ENCODE assay signal across 1 cellular context in the genomic region with DNA sequence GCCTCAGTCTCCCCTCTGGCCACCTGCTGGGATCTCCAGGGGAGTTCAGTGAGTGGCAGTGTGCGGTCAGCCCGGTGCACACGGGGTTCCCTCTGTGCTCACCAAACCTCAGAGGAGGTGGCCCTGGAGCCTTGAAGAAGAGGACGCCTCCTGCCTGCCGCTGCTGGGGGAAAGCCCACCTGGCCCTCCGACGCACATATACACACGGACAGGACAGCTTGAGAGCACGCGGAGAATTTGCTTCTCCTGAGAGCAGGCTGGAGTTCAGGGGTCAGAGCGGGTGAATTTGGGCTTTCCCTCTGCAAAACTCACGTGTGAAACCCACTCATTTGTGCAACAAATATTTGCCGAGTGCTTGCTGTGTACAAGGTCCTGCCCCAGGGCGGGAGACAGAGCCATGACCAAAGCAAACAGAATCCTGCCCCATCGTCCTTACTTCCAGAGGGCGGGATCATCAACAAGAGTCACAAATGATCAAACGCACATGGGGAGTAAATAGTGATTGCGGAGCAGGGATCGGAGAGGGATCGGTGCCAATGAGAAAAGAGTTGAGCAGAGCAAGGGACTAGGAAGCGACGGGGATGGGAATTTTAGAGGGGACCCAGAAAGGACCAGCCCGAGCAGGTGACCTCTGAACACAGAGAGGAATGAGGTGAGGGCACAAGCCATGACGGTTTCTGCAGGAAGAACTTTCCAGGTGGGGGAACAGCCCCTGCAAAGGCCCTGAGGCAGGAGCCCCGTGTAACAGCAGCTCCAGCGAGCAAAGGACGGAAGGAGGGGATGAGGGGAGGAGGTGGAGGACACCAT.
TF ChIP-seq lines count a peak whose summit lies in the region.

No MANE protein-coding gene starts in this region.

TF ChIP-seq in HepG2, 621 proteins besides CTCF, POLR2A, EP300 and RAD21 (continued from another document and continues in another):
- TF ChIP-seq, protein P1, sequence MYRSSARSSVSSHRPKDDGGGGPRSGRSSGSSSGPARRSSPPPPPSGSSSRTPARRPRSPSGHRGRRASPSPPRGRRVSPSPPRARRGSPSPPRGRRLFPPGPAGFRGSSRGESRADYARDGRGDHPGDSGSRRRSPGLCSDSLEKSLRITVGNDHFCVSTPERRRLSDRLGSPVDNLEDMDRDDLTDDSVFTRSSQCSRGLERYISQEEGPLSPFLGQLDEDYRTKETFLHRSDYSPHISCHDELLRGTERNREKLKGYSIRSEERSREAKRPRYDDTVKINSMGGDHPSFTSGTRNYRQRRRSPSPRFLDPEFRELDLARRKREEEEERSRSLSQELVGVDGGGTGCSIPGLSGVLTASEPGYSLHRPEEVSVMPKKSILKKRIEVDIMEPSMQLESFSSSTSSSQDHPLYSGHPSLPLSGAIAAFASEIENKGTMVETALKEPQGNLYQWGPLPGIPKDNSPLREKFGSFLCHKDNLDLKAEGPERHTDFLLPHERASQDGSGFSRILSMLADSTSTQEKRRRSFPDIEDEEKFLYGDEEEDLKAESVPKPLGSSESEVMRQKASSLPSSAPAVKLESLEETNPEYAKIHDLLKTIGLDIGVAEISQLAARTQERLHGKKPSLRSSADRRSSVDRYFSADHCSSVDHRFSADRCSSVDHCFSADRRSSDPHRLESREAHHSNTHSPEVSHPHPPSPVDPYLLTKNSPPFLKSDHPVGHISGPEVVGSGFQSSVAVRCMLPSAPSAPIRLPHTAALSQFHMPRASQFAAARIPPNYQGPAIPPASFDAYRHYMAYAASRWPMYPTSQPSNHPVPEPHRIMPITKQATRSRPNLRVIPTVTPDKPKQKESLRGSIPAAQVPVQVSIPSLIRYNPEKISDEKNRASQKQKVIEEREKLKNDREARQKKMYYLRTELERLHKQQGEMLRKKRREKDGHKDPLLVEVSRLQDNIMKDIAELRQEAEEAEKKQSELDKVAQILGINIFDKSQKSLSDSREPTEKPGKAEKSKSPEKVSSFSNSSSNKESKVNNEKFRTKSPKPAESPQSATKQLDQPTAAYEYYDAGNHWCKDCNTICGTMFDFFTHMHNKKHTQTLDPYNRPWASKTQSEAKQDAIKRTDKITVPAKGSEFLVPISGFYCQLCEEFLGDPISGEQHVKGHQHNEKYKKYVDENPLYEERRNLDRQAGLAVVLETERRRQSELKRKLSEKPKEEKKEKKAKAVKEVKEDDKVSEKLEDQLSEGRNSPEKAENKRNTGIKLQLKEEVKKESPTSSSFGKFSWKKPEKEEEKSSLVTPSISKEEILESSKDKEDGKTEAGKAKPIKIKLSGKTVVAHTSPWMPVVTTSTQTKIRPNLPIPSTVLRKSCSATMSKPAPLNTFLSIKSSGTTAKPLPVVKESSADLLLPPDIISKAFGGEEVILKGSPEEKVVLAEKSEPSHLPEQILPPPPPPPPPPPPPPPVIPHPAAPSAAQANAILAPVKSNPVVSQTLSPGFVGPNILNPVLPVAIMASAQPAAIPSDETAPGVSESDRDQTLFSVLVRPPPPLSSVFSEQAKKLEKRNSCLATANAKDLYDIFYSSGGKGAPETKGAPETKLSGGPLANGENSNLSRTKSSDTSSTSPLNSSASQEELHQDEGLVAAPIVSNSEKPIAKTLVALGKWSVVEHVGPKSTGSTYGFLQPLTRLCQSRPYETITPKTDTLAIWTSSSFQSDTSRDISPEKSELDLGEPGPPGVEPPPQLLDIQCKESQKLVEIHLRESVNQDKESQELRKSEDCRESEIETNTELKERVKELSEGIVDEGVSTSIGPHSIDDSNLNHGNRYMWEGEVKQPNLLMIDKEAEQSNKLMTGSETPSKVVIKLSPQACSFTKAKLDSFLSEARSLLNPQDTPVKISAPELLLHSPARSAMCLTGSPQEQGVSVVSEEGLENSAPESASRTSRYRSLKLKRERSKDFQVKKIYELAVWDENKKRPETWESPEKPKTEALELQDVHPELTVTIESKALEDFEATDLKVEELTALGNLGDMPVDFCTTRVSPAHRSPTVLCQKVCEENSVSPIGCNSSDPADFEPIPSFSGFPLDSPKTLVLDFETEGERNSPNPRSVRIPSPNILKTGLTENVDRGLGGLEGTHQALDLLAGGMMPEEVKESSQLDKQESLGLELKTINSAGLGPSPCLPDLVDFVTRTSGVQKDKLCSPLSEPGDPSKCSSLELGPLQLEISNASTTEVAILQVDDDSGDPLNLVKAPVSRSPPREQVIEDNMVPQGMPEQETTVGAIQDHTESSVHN (CRISPR knock-in tag; IDR thresholded peaks at IDR 0.05) = 0 out of 2 replicates have a peak, but pooled peaks have one; percentile 71
- TF ChIP-seq, protein P2, sequence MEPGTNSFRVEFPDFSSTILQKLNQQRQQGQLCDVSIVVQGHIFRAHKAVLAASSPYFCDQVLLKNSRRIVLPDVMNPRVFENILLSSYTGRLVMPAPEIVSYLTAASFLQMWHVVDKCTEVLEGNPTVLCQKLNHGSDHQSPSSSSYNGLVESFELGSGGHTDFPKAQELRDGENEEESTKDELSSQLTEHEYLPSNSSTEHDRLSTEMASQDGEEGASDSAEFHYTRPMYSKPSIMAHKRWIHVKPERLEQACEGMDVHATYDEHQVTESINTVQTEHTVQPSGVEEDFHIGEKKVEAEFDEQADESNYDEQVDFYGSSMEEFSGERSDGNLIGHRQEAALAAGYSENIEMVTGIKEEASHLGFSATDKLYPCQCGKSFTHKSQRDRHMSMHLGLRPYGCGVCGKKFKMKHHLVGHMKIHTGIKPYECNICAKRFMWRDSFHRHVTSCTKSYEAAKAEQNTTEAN (CRISPR knock-in tag; conservative IDR thresholded peaks at IDR 0.05) = peak; percentile 97
- no peak for TF ChIP-seq MXD4 (CRISPR knock-in tag; IDR thresholded peaks at IDR 0.05)
- TF ChIP-seq, protein P3, sequence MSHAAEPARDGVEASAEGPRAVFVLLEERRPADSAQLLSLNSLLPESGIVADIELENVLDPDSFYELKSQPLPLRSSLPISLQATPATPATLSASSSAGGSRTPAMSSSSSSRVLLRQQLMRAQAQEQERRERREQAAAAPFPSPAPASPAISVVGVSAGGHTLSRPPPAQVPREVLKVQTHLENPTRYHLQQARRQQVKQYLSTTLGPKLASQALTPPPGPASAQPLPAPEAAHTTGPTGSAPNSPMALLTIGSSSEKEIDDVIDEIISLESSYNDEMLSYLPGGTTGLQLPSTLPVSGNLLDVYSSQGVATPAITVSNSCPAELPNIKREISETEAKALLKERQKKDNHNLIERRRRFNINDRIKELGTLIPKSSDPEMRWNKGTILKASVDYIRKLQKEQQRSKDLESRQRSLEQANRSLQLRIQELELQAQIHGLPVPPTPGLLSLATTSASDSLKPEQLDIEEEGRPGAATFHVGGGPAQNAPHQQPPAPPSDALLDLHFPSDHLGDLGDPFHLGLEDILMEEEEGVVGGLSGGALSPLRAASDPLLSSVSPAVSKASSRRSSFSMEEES (CRISPR knock-in tag; IDR thresholded peaks at IDR 0.05) = peak; percentile 78
- no peak for TF ChIP-seq ZNF83 (CRISPR knock-in tag; IDR thresholded peaks at IDR 0.05; ENCODE audit: borderline replicate concordance)
- TF ChIP-seq, protein P4, sequence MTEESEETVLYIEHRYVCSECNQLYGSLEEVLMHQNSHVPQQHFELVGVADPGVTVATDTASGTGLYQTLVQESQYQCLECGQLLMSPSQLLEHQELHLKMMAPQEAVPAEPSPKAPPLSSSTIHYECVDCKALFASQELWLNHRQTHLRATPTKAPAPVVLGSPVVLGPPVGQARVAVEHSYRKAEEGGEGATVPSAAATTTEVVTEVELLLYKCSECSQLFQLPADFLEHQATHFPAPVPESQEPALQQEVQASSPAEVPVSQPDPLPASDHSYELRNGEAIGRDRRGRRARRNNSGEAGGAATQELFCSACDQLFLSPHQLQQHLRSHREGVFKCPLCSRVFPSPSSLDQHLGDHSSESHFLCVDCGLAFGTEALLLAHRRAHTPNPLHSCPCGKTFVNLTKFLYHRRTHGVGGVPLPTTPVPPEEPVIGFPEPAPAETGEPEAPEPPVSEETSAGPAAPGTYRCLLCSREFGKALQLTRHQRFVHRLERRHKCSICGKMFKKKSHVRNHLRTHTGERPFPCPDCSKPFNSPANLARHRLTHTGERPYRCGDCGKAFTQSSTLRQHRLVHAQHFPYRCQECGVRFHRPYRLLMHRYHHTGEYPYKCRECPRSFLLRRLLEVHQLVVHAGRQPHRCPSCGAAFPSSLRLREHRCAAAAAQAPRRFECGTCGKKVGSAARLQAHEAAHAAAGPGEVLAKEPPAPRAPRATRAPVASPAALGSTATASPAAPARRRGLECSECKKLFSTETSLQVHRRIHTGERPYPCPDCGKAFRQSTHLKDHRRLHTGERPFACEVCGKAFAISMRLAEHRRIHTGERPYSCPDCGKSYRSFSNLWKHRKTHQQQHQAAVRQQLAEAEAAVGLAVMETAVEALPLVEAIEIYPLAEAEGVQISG (CRISPR knock-in tag; IDR thresholded peaks at IDR 0.05) = peak; percentile 62
- no peak for TF ChIP-seq CCAR2 (optimal IDR thresholded peaks at IDR 0.05; ENCODE audit: low read depth, low read length)
- TF ChIP-seq, protein P5, sequence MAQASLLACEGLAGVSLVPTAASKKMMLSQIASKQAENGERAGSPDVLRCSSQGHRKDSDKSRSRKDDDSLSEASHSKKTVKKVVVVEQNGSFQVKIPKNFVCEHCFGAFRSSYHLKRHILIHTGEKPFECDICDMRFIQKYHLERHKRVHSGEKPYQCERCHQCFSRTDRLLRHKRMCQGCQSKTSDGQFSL (CRISPR knock-in tag; IDR thresholded peaks at IDR 0.05) = no peak
- no peak for TF ChIP-seq NFE2 (CRISPR knock-in tag; IDR thresholded peaks at IDR 0.05)
- 0 out of 2 replicates have a peak, but pooled peaks have one; percentile 67 for TF ChIP-seq GLI4 (CRISPR knock-in tag; IDR thresholded peaks at IDR 0.05; ENCODE audit: borderline replicate concordance)
- TF ChIP-seq XBP1 (CRISPR knock-in tag; IDR thresholded peaks at IDR 0.05) = no peak
- TF ChIP-seq ARNT2 (CRISPR knock-in tag; IDR thresholded peaks at IDR 0.05; ENCODE audit: low read depth) = peak; percentile 84; the same call in 1 of the 2 replicates
- TF ChIP-seq ZNF34 (CRISPR knock-in tag; IDR thresholded peaks at IDR 0.05; ENCODE audit: borderline replicate concordance) = no peak
- TF ChIP-seq NFE2L2 (IDR thresholded peaks at IDR 0.05; ENCODE audit: low read length) = no peak
- TF ChIP-seq, protein P6, sequence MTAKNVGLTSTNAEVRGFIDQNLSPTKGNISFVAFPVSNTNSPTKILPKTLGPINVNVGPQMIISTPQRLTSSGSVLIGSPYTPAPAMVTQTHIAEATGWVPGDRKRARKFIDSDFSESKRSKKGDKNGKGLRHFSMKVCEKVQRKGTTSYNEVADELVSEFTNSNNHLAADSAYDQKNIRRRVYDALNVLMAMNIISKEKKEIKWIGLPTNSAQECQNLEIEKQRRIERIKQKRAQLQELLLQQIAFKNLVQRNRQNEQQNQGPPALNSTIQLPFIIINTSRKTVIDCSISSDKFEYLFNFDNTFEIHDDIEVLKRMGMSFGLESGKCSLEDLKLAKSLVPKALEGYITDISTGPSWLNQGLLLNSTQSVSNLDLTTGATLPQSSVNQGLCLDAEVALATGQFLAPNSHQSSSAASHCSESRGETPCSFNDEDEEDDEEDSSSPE (CRISPR knock-in tag; IDR thresholded peaks at IDR 0.05) = peak; percentile 92
- TF ChIP-seq, protein P7, sequence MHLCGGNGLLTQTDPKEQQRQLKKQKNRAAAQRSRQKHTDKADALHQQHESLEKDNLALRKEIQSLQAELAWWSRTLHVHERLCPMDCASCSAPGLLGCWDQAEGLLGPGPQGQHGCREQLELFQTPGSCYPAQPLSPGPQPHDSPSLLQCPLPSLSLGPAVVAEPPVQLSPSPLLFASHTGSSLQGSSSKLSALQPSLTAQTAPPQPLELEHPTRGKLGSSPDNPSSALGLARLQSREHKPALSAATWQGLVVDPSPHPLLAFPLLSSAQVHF (CRISPR knock-in tag; IDR thresholded peaks at IDR 0.05) = no peak
- no peak for TF ChIP-seq MAF1 (CRISPR knock-in tag; IDR thresholded peaks at IDR 0.05; ENCODE audit: borderline replicate concordance)
- TF ChIP-seq ZFP41 (CRISPR knock-in tag; IDR thresholded peaks at IDR 0.05; ENCODE audit: borderline replicate concordance) = no peak
- TF ChIP-seq, protein P8, sequence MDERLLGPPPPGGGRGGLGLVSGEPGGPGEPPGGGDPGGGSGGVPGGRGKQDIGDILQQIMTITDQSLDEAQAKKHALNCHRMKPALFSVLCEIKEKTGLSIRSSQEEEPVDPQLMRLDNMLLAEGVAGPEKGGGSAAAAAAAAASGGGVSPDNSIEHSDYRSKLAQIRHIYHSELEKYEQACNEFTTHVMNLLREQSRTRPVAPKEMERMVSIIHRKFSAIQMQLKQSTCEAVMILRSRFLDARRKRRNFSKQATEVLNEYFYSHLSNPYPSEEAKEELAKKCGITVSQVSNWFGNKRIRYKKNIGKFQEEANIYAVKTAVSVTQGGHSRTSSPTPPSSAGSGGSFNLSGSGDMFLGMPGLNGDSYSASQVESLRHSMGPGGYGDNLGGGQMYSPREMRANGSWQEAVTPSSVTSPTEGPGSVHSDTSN (CRISPR knock-in tag; IDR thresholded peaks at IDR 0.05) = no peak
- TF ChIP-seq LCORL (IDR thresholded peaks at IDR 0.05) = peak; percentile 31; the same call in 1 of the 2 replicates
- peak; percentile 98 for TF ChIP-seq LCORL (CRISPR knock-in tag; IDR thresholded peaks at IDR 0.05)
- TF ChIP-seq, protein P9, sequence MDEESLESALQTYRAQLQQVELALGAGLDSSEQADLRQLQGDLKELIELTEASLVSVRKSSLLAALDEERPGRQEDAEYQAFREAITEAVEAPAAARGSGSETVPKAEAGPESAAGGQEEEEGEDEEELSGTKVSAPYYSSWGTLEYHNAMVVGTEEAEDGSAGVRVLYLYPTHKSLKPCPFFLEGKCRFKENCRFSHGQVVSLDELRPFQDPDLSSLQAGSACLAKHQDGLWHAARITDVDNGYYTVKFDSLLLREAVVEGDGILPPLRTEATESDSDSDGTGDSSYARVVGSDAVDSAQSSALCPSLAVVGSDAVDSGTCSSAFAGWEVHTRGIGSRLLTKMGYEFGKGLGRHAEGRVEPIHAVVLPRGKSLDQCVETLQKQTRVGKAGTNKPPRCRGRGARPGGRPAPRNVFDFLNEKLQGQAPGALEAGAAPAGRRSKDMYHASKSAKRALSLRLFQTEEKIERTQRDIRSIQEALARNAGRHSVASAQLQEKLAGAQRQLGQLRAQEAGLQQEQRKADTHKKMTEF (CRISPR knock-in tag; IDR thresholded peaks at IDR 0.05) = peak; percentile 80; the same call in 1 of the 2 replicates
- 0 out of 2 replicates have a peak, but pooled peaks have one; percentile 38 for TF ChIP-seq ZNF317 (CRISPR knock-in tag; IDR thresholded peaks at IDR 0.05)
